Comparison of ENCODE assay signal across 30 cellular contexts in the genomic region with DNA sequence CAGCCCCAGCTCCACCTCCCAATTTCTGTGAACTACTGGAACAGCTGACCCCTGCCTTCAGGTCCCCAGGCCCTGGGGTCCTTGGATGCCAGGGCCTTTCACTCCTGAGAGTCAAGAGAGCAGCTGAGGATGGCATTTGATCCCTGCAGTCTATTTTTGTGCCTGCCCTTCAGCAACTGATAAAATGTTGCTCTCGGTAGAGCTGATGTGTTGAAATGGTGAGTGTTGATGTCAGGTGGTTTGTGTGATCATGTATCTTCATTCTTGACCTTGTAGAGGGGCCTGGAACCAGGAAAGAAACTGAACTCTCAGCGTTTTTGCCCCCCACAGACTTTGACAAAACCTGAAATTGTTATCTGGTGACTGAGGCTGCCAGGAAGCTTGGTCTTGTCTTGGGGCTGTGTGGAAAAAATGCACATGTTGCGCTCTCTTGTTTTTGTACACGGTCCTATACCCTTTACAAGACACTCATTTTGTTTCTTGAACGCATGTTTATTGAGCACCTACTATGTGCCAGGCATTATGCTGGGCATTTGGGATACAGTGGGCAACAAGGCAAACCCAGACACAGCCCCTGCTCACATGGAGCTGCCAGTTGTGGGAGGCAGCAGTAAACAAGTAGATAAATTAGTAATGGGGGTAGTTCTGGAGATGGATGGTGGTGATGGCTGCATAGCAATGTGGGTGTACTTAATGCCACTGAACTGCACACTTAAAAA.
DNase-seq lines count a peak whose midpoint lies in the region; ATAC-seq and TF ChIP-seq lines count a peak whose summit lies in the region.
"Had no signal": no experiment of that assay in that cellular context is flagged by ENCODE, and none has a peak within 500 bp of the region (broad histone marks: within the 10 kb centered on the region; RNA-seq: fewer than 3 reads in every experiment).

No MANE protein-coding gene starts in this region.

- no peaks in the 10 kb centered on the region for H3K79me2 ChIP-seq in smooth muscle cell (ENCODE audit: low read depth)

- H3K9me3 ChIP-seq in gastroesophageal sphincter (no peaks in the 10 kb centered on the region), smooth muscle cell (replicated peaks; ENCODE audit: low read depth) (no peaks in the 10 kb centered on the region)
- H3K9me3 ChIP-seq: BE2C, breast epithelium, MG63, pancreas had no signal

- no peak overlapping the region for H3K27ac Mint-ChIP-seq in glutamatergic neuron (ENCODE audit: unreplicated experiment)
- H3K27ac Mint-ChIP-seq: activated CD4-positive, alpha-beta memory T cell treated with anti-CD3 and anti-CD28 coated beads, Interleukin-2, amount 10 ng/mL, durations not matched to agents 7 days and 5 days; activated naive CD4-positive, alpha-beta T cell treated with anti-CD3 and anti-CD28 coated beads, Interleukin-2, amount 50 U/mL, for 24 hours; activated T-helper 17 cell treated with anti-CD3 and anti-CD28 coated beads, Interleukin-2, amount 50 U/mL, for 72 hours; type B pancreatic cell had no signal

- 53 to 63% methylated on average over 2 to 3 of the region's 5 CpGs for WGBS in gastroesophageal sphincter (ENCODE audit: low coverage in 1 of 2), 2 donors
- 60% methylated on average over 5 of the region's 5 CpGs for WGBS in smooth muscle cell (ENCODE audit: low lambda C conversion rate)

- no peaks in the 10 kb centered on the region for H3K36me3 Mint-ChIP-seq in glutamatergic neuron (ENCODE audit: unreplicated experiment)
- H3K36me3 Mint-ChIP-seq: activated naive CD4-positive, alpha-beta T cell treated with anti-CD3 and anti-CD28 coated beads, Interleukin-2, amount 50 U/mL, for 24 hours; type B pancreatic cell had no signal

- H3K4me3 ChIP-seq in gastroesophageal sphincter (no peak overlapping the region), smooth muscle cell (no peak overlapping the region)
- H3K4me3 ChIP-seq: breast epithelium, lung, MG63, pancreas had no signal

- peaks cover 6% of the 10 kb centered on the region for H3F3A ChIP-seq in smooth muscle cell (ENCODE audit: low read depth)

- H3K27me3 Mint-ChIP-seq in glutamatergic neuron (ENCODE audit: unreplicated experiment): peaks cover 5% of the 10 kb centered on the region
- H3K27me3 Mint-ChIP-seq: activated CD4-positive, alpha-beta memory T cell treated with anti-CD3 and anti-CD28 coated beads, Interleukin-2, amount 10 ng/mL, durations not matched to agents 7 days and 5 days; activated naive CD4-positive, alpha-beta T cell treated with anti-CD3 and anti-CD28 coated beads, Interleukin-2, amount 50 U/mL, for 24 hours; activated T-helper 17 cell treated with anti-CD3 and anti-CD28 coated beads, Interleukin-2, amount 50 U/mL, for 72 hours had no signal

- no peak overlapping the region for H3K4me2 ChIP-seq in smooth muscle cell

- H3K4me1 ChIP-seq in gastroesophageal sphincter (peaks cover 7 to 92% (median 29%) of the 10 kb centered on the region in 3 donors), smooth muscle cell (ENCODE audit: low read depth) (peaks cover 10% of the 10 kb centered on the region)
- H3K4me1 ChIP-seq: pancreas had no signal

- no peak for ATAC-seq in gastroesophageal sphincter
- ATAC-seq in GM21515 (IDR thresholded peaks at IDR 0.05; ENCODE audit: unreplicated experiment): no peak
- ATAC-seq: activated T-helper 17 cell treated with anti-CD3 and anti-CD28 coated beads, Interleukin-2, amount 50 U/mL, for 72 hours; pancreas; PC-3 had no signal

- no peaks in the 10 kb centered on the region for H3K36me3 ChIP-seq in gastroesophageal sphincter
- no peaks in the 10 kb centered on the region for H3K36me3 ChIP-seq in smooth muscle cell (ENCODE audit: low read depth)
- H3K36me3 ChIP-seq: BE2C, breast epithelium, MG63, pancreas had no signal

- H3K27me3 ChIP-seq in gastroesophageal sphincter (no peaks in the 10 kb centered on the region), smooth muscle cell (ENCODE audit: low read depth) (no peaks in the 10 kb centered on the region)
- H3K27me3 ChIP-seq: BE2C, breast epithelium, MG63, pancreas had no signal

- no peak for TF ChIP-seq POLR2A in gastroesophageal sphincter (IDR thresholded peaks at IDR 0.05)

- peaks cover 1% of the 10 kb centered on the region for H3K9me3 Mint-ChIP-seq in glutamatergic neuron (ENCODE audit: unreplicated experiment)
- H3K9me3 Mint-ChIP-seq: activated CD4-positive, alpha-beta memory T cell treated with anti-CD3 and anti-CD28 coated beads, Interleukin-2, amount 10 ng/mL, durations not matched to agents 7 days and 5 days; activated naive CD4-positive, alpha-beta T cell treated with anti-CD3 and anti-CD28 coated beads, Interleukin-2, amount 50 U/mL, for 24 hours; activated T-helper 17 cell treated with anti-CD3 and anti-CD28 coated beads, Interleukin-2, amount 50 U/mL, for 72 hours; type B pancreatic cell had no signal

- H2AFZ ChIP-seq in smooth muscle cell (ENCODE audit: low read depth): no peak overlapping the region

- no peaks in the 10 kb centered on the region for H4K20me1 ChIP-seq in smooth muscle cell (ENCODE audit: low read depth)

- DNase-seq in NCI-H226: peak; percentile 48
- DNase-seq in myocyte (ENCODE audit: low read depth): peak; percentile 90
- DNase-seq in smooth muscle cell (lab: John Stamatoyannopoulos, UW; ENCODE audit: unreplicated experiment): no peak
- DNase-seq in DMS79 treated with DMSO at 0.1 percent for 48 hours (lab: John Stamatoyannopoulos, UW): no peak
- no peak for DNase-seq in HK-2 (ENCODE audit: unreplicated experiment)
- DNase-seq in glutamatergic neuron: no peak
- DNase-seq: activated CD4-positive, alpha-beta memory T cell treated with anti-CD3 and anti-CD28 coated beads, Interleukin-2, amount 10 ng/mL, durations not matched to agents 7 days and 5 days; activated CD4-positive, alpha-beta T cell treated with anti-CD3 and anti-CD28 coated beads for 1 hour; activated CD8-positive, alpha-beta memory T cell treated with anti-CD3 and anti-CD28 coated beads, Interleukin-2, amount 50 U/mL, for 48 hours; anterior cingulate cortex; BE2C; effector CD8-positive, alpha-beta T cell; KBM-7; kidney glomerular epithelial cell; MG63; NCI-H1417 treated with DMSO at 0.1 percent for 48 hours; NCI-H2081; NCI-H2227 treated with DMSO at 0.1 percent for 48 hours; NCI-H526 treated with DMSO at 0.1 percent for 48 hours; NK-92 treated with Interleukin-12 subunit alpha and Interleukin-12 subunit beta, amount 100 ng/mL, for 24 hours; pancreas; PC-3; stimulated activated CD4-positive, alpha-beta T cell treated with anti-CD3 and anti-CD28 coated beads, Interleukin-4, amount 100 ng/mL, for 24 hours had no signal

- H3K4me1 Mint-ChIP-seq in glutamatergic neuron (ENCODE audit: low read depth, unreplicated experiment): peaks cover 35% of the 10 kb centered on the region
- H3K4me1 Mint-ChIP-seq: activated CD4-positive, alpha-beta memory T cell treated with anti-CD3 and anti-CD28 coated beads, Interleukin-2, amount 10 ng/mL, durations not matched to agents 7 days and 5 days; activated T-helper 17 cell treated with anti-CD3 and anti-CD28 coated beads, Interleukin-2, amount 50 U/mL, for 72 hours had no signal

- peak overlapping the region in 3 of 4 donors; percentile 43 to 91 (median 89) for H3K27ac ChIP-seq in gastroesophageal sphincter
- H3K27ac ChIP-seq in smooth muscle cell (ENCODE audit: low read depth): peak overlapping the region; percentile 30
- H3K27ac ChIP-seq: breast epithelium, pancreas had no signal

- H3K9ac ChIP-seq in smooth muscle cell (ENCODE audit: low read depth): no peak overlapping the region

- TF ChIP-seq CTCF in gastroesophageal sphincter (IDR thresholded peaks at IDR 0.05) (no peak), smooth muscle cell (IDR thresholded peaks at IDR 0.05; ENCODE audit: borderline replicate concordance, insufficient read depth, poor library complexity, severe bottlenecking) (no peak), glutamatergic neuron (IDR thresholded peaks at IDR 0.05; ENCODE audit: partially characterized antibody, unreplicated experiment) (no peak)

- TF ChIP-seq EP300 in gastroesophageal sphincter (IDR thresholded peaks at IDR 0.05): no peak

- H3K4me3 Mint-ChIP-seq in glutamatergic neuron (ENCODE audit: unreplicated experiment): no peak overlapping the region
- H3K4me3 Mint-ChIP-seq: activated CD4-positive, alpha-beta memory T cell treated with anti-CD3 and anti-CD28 coated beads, Interleukin-2, amount 10 ng/mL, durations not matched to agents 7 days and 5 days; activated naive CD4-positive, alpha-beta T cell treated with anti-CD3 and anti-CD28 coated beads, Interleukin-2, amount 50 U/mL, for 24 hours; activated T-helper 17 cell treated with anti-CD3 and anti-CD28 coated beads, Interleukin-2, amount 50 U/mL, for 72 hours; type B pancreatic cell had no signal

Comparison
In these comparisons a context has a peak if more than half of its experiments do, and no peak if none do; other contexts are left out.
1. DNase-seq: peak in NCI-H226 (single experiment) and myocyte (single experiment); none in smooth muscle cell (single experiment), DMS79 treated with DMSO at 0.1 percent for 48 hours (single experiment), HK-2 (single experiment) and glutamatergic neuron (single experiment).